Comparison of ENCODE assay signal across 1 cellular context in genomic region chr3:10470120-10470665, GRCh38.
TF ChIP-seq lines count a peak whose summit lies in the region.

No MANE protein-coding gene starts in this region.

TF ChIP-seq in H1, 55 proteins besides CTCF, POLR2A, EP300 and RAD21:
- TF ChIP-seq KDM1A (IDR thresholded peaks at IDR 0.05; ENCODE audit: borderline replicate concordance, low read length) (peak; percentile 15; the same call in 1 of the 2 replicates), CHD2 (IDR thresholded peaks at IDR 0.05; ENCODE audit: low read length) (no peak)
TF ChIP-seq in H1: peak in this region for 1.
